ENCODE assay signal across 8 cellular contexts in genomic region chr2:200964498-200964897, GRCh38. TPM values are rescaled to one million over a fixed set of nuclear protein-coding genes. Genes with fewer than 3 reads are reported as not detected.
DNase-seq lines count a peak whose midpoint lies in the region; ATAC-seq and TF ChIP-seq lines count a peak whose summit lies in the region.

No MANE protein-coding gene starts in this region.

- H3K4me3 ChIP-seq in GM12864 (ENCODE audit: low read depth, low read length) (peak overlapping the region; percentile 89), epithelial cell of proximal tubule (ENCODE audit: low read depth, low read length) (peak overlapping the region; percentile 91), prostate gland (peak overlapping the region; percentile 77 to 89)

- TF ChIP-seq POLR2A in prostate gland (IDR thresholded peaks at IDR 0.05), result no peak

- no peak for DNase-seq in GM12864 (ENCODE audit: low read depth)
- DNase-seq in OCI-M1 (lab: John Stamatoyannopoulos, UW), result peak; percentile 72
- DNase-seq in epithelial cell of proximal tubule (ENCODE audit: low read depth), result no peak
- no peak for DNase-seq in prostate gland (ENCODE audit: low spot score)
- no peak for DNase-seq in GM10266 (ENCODE audit: extremely low spot score)
- no peak for DNase-seq in ureter (ENCODE audit: low spot score)

- no peak for TF ChIP-seq CTCF in GM12864 (IDR thresholded peaks at IDR 0.05; ENCODE audit: low read depth, low read length, missing control alignments)
- no peak for TF ChIP-seq CTCF in epithelial cell of proximal tubule (conservative IDR thresholded peaks at IDR 0.05; ENCODE audit: low read depth, low read length)
- no peak for TF ChIP-seq CTCF in prostate gland (IDR thresholded peaks at IDR 0.05)
- no peak for TF ChIP-seq CTCF in GM10266 (IDR thresholded peaks at IDR 0.05; ENCODE audit: control insufficient read depth, insufficient read depth, low read depth, missing control alignments)

- H3K27ac ChIP-seq in prostate gland, result no peak overlapping the region

- intact Hi-C loops in prostate gland (cut with DNase I), result loop anchor here (10.0 kb wide), 1 partner anchor 190 kb away; no protein-coding TSS in a partner anchor

- no peaks in the 10 kb centered on the region for H3K9me3 ChIP-seq in prostate gland

- WGBS in prostate gland, result 58% methylated on average over 6 of the region's 6 CpGs

- H3K4me1 ChIP-seq in prostate gland (replicated peaks), result no peaks in the 10 kb centered on the region

- no peaks in the 10 kb centered on the region for H3K27me3 ChIP-seq in prostate gland (replicated peaks; ENCODE audit: insufficient read depth)

- ATAC-seq in GM19328 (IDR thresholded peaks at IDR 0.05; ENCODE audit: unreplicated experiment) (no peak), HG02759 (IDR thresholded peaks at IDR 0.05; ENCODE audit: unreplicated experiment) (no peak)

- no peaks in the 10 kb centered on the region for H3K36me3 ChIP-seq in prostate gland

RNA-seq across cellular contexts. Expression of gene ORC2, which starts 1.0 kb away (rescaled TPM):
- total RNA-seq in epithelial cell of proximal tubule, result 16.8 and 20.9 TPM in 2 replicates
- 10 to 100 TPM; 21.9 to 32.1 TPM for total RNA-seq in prostate gland
- 44.9 TPM for total RNA-seq in ureter
